ENCODE assay signal across 8 cellular contexts in genomic region chr19:12331211-12331941, GRCh38. TPM values are rescaled to one million over a fixed set of nuclear protein-coding genes. Genes with fewer than 3 reads are reported as not detected.
DNase-seq lines count a peak whose midpoint lies in the region; ATAC-seq and TF ChIP-seq lines count a peak whose summit lies in the region.

No MANE protein-coding gene starts in this region.

- in situ Hi-C loops in brain microvascular endothelial cell (cut with HindIII; ENCODE audit: low pct_ligation_motif_present, low sequenced_read_pairs), result no loop called here

- peaks cover 9 to 22% of the 10 kb centered on the region in 2 donors for H3K4me1 ChIP-seq in naive thymus-derived CD4-positive, alpha-beta T cell (ENCODE audit: control insufficient read depth in 2 of 2, insufficient read depth in 2 of 2, low read length in 2 of 2)
- H3K4me1 ChIP-seq in tibial nerve, result peaks cover 0 to 18% (median 3%) of the 10 kb centered on the region in 4 donors

- 77% methylated on average over 4 of the region's 4 CpGs for WGBS in tibial nerve, 2 donors

- TF ChIP-seq EP300 in tibial nerve (IDR thresholded peaks at IDR 0.05), result no peak

- POLR2A ChIA-PET in CD4-positive, alpha-beta T cell (lab: Charles Lee), result interaction anchor here (1.5 to 2.9 kb wide), 6 partner anchors 34 to 109 kb away, joined by 3 to 64 read pairs (median 20); partner anchors contain the start of genes ZNF44, ZNF442 and ZNF443
- POLR2A ChIA-PET in naive thymus-derived CD4-positive, alpha-beta T cell (lab: Charles Lee), result interaction anchor here (0.6 to 4.4 kb wide), 6 partner anchors 23 to 152 kb away, joined by 3 to 164 read pairs (median 9); partner anchors contain the start of genes ZNF44, ZNF442 and ZNF709

- H3K27me3 Mint-ChIP-seq in CD4-positive, alpha-beta T cell, result no peaks in the 10 kb centered on the region
- H3K27me3 Mint-ChIP-seq in activated T-cell treated with anti-CD3 and anti-CD28 coated beads, Interleukin-2, amount 50 U/mL, for 24 hours, result no peaks in the 10 kb centered on the region
- H3K27me3 Mint-ChIP-seq in naive thymus-derived CD4-positive, alpha-beta T cell, result no peaks in the 10 kb centered on the region

- peak overlapping the region; percentile 61 for H3K4me3 ChIP-seq in naive thymus-derived CD4-positive, alpha-beta T cell (ENCODE audit: low read length)
- H3K4me3 ChIP-seq in brain microvascular endothelial cell (ENCODE audit: low read depth, low read length) (no peak overlapping the region), tibial nerve (no peak overlapping the region)

- peak overlapping the region; percentile 100 for H3K4me3 Mint-ChIP-seq in CD4-positive, alpha-beta T cell
- H3K4me3 Mint-ChIP-seq in activated T-cell treated with anti-CD3 and anti-CD28 coated beads, Interleukin-2, amount 50 U/mL, for 24 hours, result peak overlapping the region; percentile 93
- peak overlapping the region; percentile 90 to 100 (median 96) for H3K4me3 Mint-ChIP-seq in naive thymus-derived CD4-positive, alpha-beta T cell

- TF ChIP-seq CTCF in CD4-positive, alpha-beta T cell (IDR thresholded peaks at IDR 0.05), result no peak
- TF ChIP-seq CTCF in brain microvascular endothelial cell (IDR thresholded peaks at IDR 0.05; ENCODE audit: low read depth, low read length, missing control alignments) (no peak), tibial nerve (IDR thresholded peaks at IDR 0.05) (no peak)

- peak overlapping the region; percentile 96 for H3K27ac Mint-ChIP-seq in CD4-positive, alpha-beta T cell
- H3K27ac Mint-ChIP-seq in activated T-cell treated with anti-CD3 and anti-CD28 coated beads, Interleukin-2, amount 50 U/mL, for 24 hours, result peak overlapping the region; percentile 95
- H3K27ac Mint-ChIP-seq in naive thymus-derived CD4-positive, alpha-beta T cell, result peak overlapping the region; percentile 81 to 99 (median 95)

- no peak for ATAC-seq in CD4-positive, alpha-beta T cell (ENCODE audit: poor library complexity)
- ATAC-seq in naive thymus-derived CD4-positive, alpha-beta T cell, result peak; percentile 14
- ATAC-seq in HG03095 (IDR thresholded peaks at IDR 0.05; ENCODE audit: unreplicated experiment), result no peak

- H3K9me3 ChIP-seq in CD4-positive, alpha-beta T cell (ENCODE audit: control insufficient read depth, low read length), result no peaks in the 10 kb centered on the region
- H3K9me3 ChIP-seq in naive thymus-derived CD4-positive, alpha-beta T cell (ENCODE audit: control insufficient read depth in 2 of 3, low read length in 3 of 3), result no peaks in the 10 kb centered on the region
- no peaks in the 10 kb centered on the region for H3K9me3 ChIP-seq in tibial nerve

- H3K9me3 Mint-ChIP-seq in CD4-positive, alpha-beta T cell, result no peaks in the 10 kb centered on the region
- no peaks in the 10 kb centered on the region for H3K9me3 Mint-ChIP-seq in activated T-cell treated with anti-CD3 and anti-CD28 coated beads, Interleukin-2, amount 50 U/mL, for 24 hours
- H3K9me3 Mint-ChIP-seq in naive thymus-derived CD4-positive, alpha-beta T cell, result peaks cover 0 to 13% (median 0%) of the 10 kb centered on the region in 11 donors

- peaks cover 61% of the 10 kb centered on the region for H3K4me1 Mint-ChIP-seq in CD4-positive, alpha-beta T cell (ENCODE audit: low read depth)
- H3K4me1 Mint-ChIP-seq in activated T-cell treated with anti-CD3 and anti-CD28 coated beads, Interleukin-2, amount 50 U/mL, for 24 hours (ENCODE audit: low read depth), result peaks cover 56% of the 10 kb centered on the region
- H3K4me1 Mint-ChIP-seq in naive thymus-derived CD4-positive, alpha-beta T cell, result peaks cover 27 to 63% (median 55%) of the 10 kb centered on the region in 7 donors

- intact Hi-C loops in CD4-positive, alpha-beta T cell (cut with DNase I, micrococcal nuclease), result loop anchor here (5.0 to 10.0 kb wide), 3 partner anchors 129 to 447 kb away; partner anchors contain the start of gene ZNF69 (in 1 of the 2)
- intact Hi-C loops in naive thymus-derived CD4-positive, alpha-beta T cell (cut with micrococcal nuclease), result loop anchor here (5.0 to 10.0 kb wide), 4 partner anchors 163 to 336 kb away; partner anchors contain the start of genes MAN2B1 (in 2 of the 2), WDR83 (in 2 of the 2) and ZNF20 (in 1 of the 2)

- H3K36me3 Mint-ChIP-seq in CD4-positive, alpha-beta T cell (ENCODE audit: low read depth), result peaks cover 15% of the 10 kb centered on the region
- peaks cover 18% of the 10 kb centered on the region for H3K36me3 Mint-ChIP-seq in activated T-cell treated with anti-CD3 and anti-CD28 coated beads, Interleukin-2, amount 50 U/mL, for 24 hours (ENCODE audit: low read depth)
- peaks cover 0 to 28% (median 9%) of the 10 kb centered on the region in 5 donors for H3K36me3 Mint-ChIP-seq in naive thymus-derived CD4-positive, alpha-beta T cell

- H3K27ac ChIP-seq in CD4-positive, alpha-beta T cell (ENCODE audit: low read depth, low read length), result peak overlapping the region; percentile 32
- peak overlapping the region; percentile 92 for H3K27ac ChIP-seq in naive thymus-derived CD4-positive, alpha-beta T cell (ENCODE audit: low read depth, low read length)
- H3K27ac ChIP-seq in brain microvascular endothelial cell (no peak overlapping the region), tibial nerve (no peak overlapping the region)

- DNase-seq in CD4-positive, alpha-beta T cell, result peak in 5 of 10 experiments; percentile 10 to 38 (median 26)
- DNase-seq in HuH-7 (ENCODE audit: low spot score) (peak; percentile 60), NCI-H187 (lab: John Stamatoyannopoulos, UW) (no peak), brain microvascular endothelial cell (no peak), tibial nerve (ENCODE audit: low spot score in 2 of 2) (no peak)
- peak; percentile 72 for DNase-seq in activated T-cell treated with anti-CD3 and anti-CD28 coated beads, Interleukin-2, amount 50 U/mL, for 24 hours
- peak in 7 of 9 donors; percentile 5 to 68 (median 15) for DNase-seq in naive thymus-derived CD4-positive, alpha-beta T cell

- CTCF ChIA-PET in CD4-positive, alpha-beta T cell (lab: Charles Lee), result interaction anchor here (0.6 kb wide), 1 partner anchor 29 kb away, joined by 3 read pairs; no protein-coding TSS in a partner anchor
- CTCF ChIA-PET in naive thymus-derived CD4-positive, alpha-beta T cell (lab: Charles Lee), result no interaction called here

- TF ChIP-seq POLR2A in tibial nerve (IDR thresholded peaks at IDR 0.05), result no peak

- peaks cover 0 to 5% (median 0%) of the 10 kb centered on the region in 3 experiments for H3K36me3 ChIP-seq in naive thymus-derived CD4-positive, alpha-beta T cell (ENCODE audit: control insufficient read depth in 2 of 3, insufficient read depth in 3 of 3, low read length in 3 of 3)
- H3K36me3 ChIP-seq in brain microvascular endothelial cell (replicated peaks) (no peaks in the 10 kb centered on the region), tibial nerve (no peaks in the 10 kb centered on the region)

- H3K27me3 ChIP-seq in CD4-positive, alpha-beta T cell (ENCODE audit: control insufficient read depth, insufficient read depth, low read length), result no peaks in the 10 kb centered on the region
- no peaks in the 10 kb centered on the region for H3K27me3 ChIP-seq in naive thymus-derived CD4-positive, alpha-beta T cell (ENCODE audit: control insufficient read depth in 2 of 2, insufficient read depth in 2 of 2, low read length in 2 of 2)
- H3K27me3 ChIP-seq in brain microvascular endothelial cell (replicated peaks), result no peaks in the 10 kb centered on the region
- H3K27me3 ChIP-seq in tibial nerve, result no peaks in the 10 kb centered on the region

RNA-seq across cellular contexts. Expression of gene ZNF563, which starts 2.1 kb away (rescaled TPM):
- 1 to 10 TPM; 4.5 to 5.1 TPM for total RNA-seq in CD4-positive, alpha-beta T cell
- total RNA-seq in naive thymus-derived CD4-positive, alpha-beta T cell, result 10 to 100 TPM in 2 of 5 experiments, 1 to 10 TPM in 3; 2.8 to 23.2 (median 6.1) TPM
- 1 to 10 TPM; 6.8 to 9.8 TPM for polyA plus RNA-seq in naive thymus-derived CD4-positive, alpha-beta T cell
- total RNA-seq in tibial nerve, result 10 to 100 TPM in 1 of 4 donors, 1 to 10 TPM in 3; 2.1 to 14.2 (median 4.1) TPM

RNA-seq across cellular contexts. Expression of gene ZNF442, which starts 34.1 kb away (rescaled TPM):
- total RNA-seq in CD4-positive, alpha-beta T cell, result under 1 TPM; 0.52 to 0.67 TPM
- 1 to 10 TPM in 2 of 5 experiments, under 1 TPM in 3; 0.44 to 6.0 (median 0.58) TPM for total RNA-seq in naive thymus-derived CD4-positive, alpha-beta T cell
- 1 to 10 TPM; 1.1 TPM for polyA plus RNA-seq in naive thymus-derived CD4-positive, alpha-beta T cell
- 1 to 10 TPM; 3.6 to 4.3 (median 4.1) TPM for total RNA-seq in tibial nerve

RNA-seq across cellular contexts. Expression of gene ZNF44, which starts 36.7 kb away (rescaled TPM):
- 10 to 100 TPM; 30.4 to 31.4 TPM for total RNA-seq in CD4-positive, alpha-beta T cell
- 10 to 100 TPM; 16.3 to 67.4 (median 31.3) TPM for total RNA-seq in naive thymus-derived CD4-positive, alpha-beta T cell
- polyA plus RNA-seq in naive thymus-derived CD4-positive, alpha-beta T cell, result 10 to 100 TPM; 19.2 to 32.2 TPM
- 10 to 100 TPM; 11.8 to 16.7 (median 13.4) TPM for total RNA-seq in tibial nerve

Comparison
In these comparisons a context has a peak if more than half of its experiments do, and no peak if none do; other contexts are left out.
1. DNase-seq: peak in HuH-7 (single experiment), activated T-cell treated with anti-CD3 and anti-CD28 coated beads, Interleukin-2, amount 50 U/mL, for 24 hours (single experiment) and naive thymus-derived CD4-positive, alpha-beta T cell (7 of 9); none in NCI-H187 (0 of 2), brain microvascular endothelial cell (single experiment) and tibial nerve (0 of 2).
2. H3K27ac ChIP-seq: peak in CD4-positive, alpha-beta T cell (single experiment) and naive thymus-derived CD4-positive, alpha-beta T cell (single experiment); none in brain microvascular endothelial cell (single experiment) and tibial nerve (0 of 4).
3. Peak in every context shown above with its lines, with median percentiles within 50 percentile points of each other: H3K27ac Mint-ChIP-seq and H3K4me3 Mint-ChIP-seq.